10 cellular contexts compared by ENCODE assay signal in the genomic region with DNA sequence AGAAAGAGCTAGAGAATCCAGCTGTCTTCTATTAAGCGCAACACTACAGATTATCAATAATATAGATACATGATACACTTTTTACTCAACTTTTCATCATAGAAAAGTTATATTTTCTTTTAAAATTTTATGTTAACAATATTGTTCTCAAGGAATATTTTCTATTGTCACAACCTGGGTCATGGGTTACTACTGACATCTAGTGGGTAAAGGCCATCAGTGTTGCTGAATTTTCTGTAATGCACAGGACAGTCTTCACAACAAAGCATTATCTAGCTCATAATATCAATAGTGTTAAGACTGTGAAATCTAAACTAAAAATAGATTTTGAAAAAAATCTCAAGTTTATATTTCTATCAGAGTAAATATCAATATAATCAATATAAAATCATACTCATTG.
DNase-seq lines count a peak whose midpoint lies in the region; ATAC-seq, FAIRE-seq and TF ChIP-seq lines count a peak whose summit lies in the region.
"Had no signal": no experiment of that assay in that cellular context is flagged by ENCODE, and none has a peak within 500 bp of the region (broad histone marks: within the 10 kb centered on the region; RNA-seq: fewer than 3 reads in every experiment).

No MANE protein-coding gene starts in this region.

- CTCF ChIA-PET in Caco-2 (lab: Charles Lee): interaction anchor here (1.2 kb wide), 1 partner anchor 25 kb away, joined by 3 read pairs; no protein-coding TSS in a partner anchor

- no peaks in the 10 kb centered on the region for H3K36me3 ChIP-seq in Caco-2 (ENCODE audit: control insufficient read depth, insufficient read depth, low read length)

- H3K27me3 Mint-ChIP-seq in Caco-2 (ENCODE audit: insufficient read depth, unreplicated experiment): peaks cover 4% of the 10 kb centered on the region
- H3K27me3 Mint-ChIP-seq in HFFc6 (ENCODE audit: insufficient read depth): no peaks in the 10 kb centered on the region; the same call in 1 of the 2 replicates

- H3K36me3 Mint-ChIP-seq in Caco-2 (ENCODE audit: insufficient read depth, unreplicated experiment): no peaks in the 10 kb centered on the region
- no peaks in the 10 kb centered on the region for H3K36me3 Mint-ChIP-seq in HFFc6 (ENCODE audit: low read depth)

- peak in 1 of 2 experiments; percentile 27 for DNase-seq in Caco-2
- peak; percentile 4 for DNase-seq in HFFc6
- peak; percentile 19 for DNase-seq in kidney tubule cell (ENCODE audit: low spot score)
- no peak for DNase-seq in NCI-H345 treated with DMSO at 0.1 percent for 48 hours (lab: John Stamatoyannopoulos, UW; ENCODE audit: unreplicated experiment)
- no peak for DNase-seq in NCI-H187 (lab: John Stamatoyannopoulos, UW)
- DNase-seq in islet precursor cell: no peak
- DNase-seq: immature natural killer cell, NCI-H2029 treated with DMSO at 0.1 percent for 48 hours had no signal

- no peak overlapping the region for H3K4me3 ChIP-seq in Caco-2 (ENCODE audit: low read depth, low read length)

- H3K27ac Mint-ChIP-seq in Caco-2 (ENCODE audit: unreplicated experiment) (no peak overlapping the region), HFFc6 (no peak overlapping the region)
- H3K27ac Mint-ChIP-seq: immature natural killer cell had no signal

- H3K27me3 ChIP-seq in Caco-2 (replicated peaks; ENCODE audit: control insufficient read depth, insufficient read depth, low read length): no peaks in the 10 kb centered on the region

- no peak for ATAC-seq in HG03460 (IDR thresholded peaks at IDR 0.05; ENCODE audit: unreplicated experiment)

- TF ChIP-seq CTCF in Caco-2 (IDR thresholded peaks at IDR 0.05; ENCODE audit: insufficient read depth in 1 of 2, low read depth in 1 of 2, low read length in 1 of 2, severe bottlenecking in 1 of 2, unreplicated experiment in 1 of 2) (peak; percentile 61 to 66), HFFc6 (IDR thresholded peaks at IDR 0.05) (peak; percentile 77)

- intact Hi-C loops in Caco-2 (cut with micrococcal nuclease; ENCODE audit: unreplicated experiment): no loop called here

- POLR2A ChIA-PET in Caco-2 (lab: Charles Lee): no interaction called here

- H3K4me3 Mint-ChIP-seq in Caco-2 (ENCODE audit: unreplicated experiment) (no peak overlapping the region), HFFc6 (no peak overlapping the region)
- H3K4me3 Mint-ChIP-seq: immature natural killer cell had no signal

- H3K4me1 ChIP-seq in Caco-2: no peaks in the 10 kb centered on the region

- H3K4me1 Mint-ChIP-seq in Caco-2 (ENCODE audit: low read depth, unreplicated experiment) (no peaks in the 10 kb centered on the region), HFFc6 (ENCODE audit: low read depth) (no peaks in the 10 kb centered on the region)
- H3K4me1 Mint-ChIP-seq: immature natural killer cell had no signal

- BruUV-seq in Caco-2 (replicated peaks; lab: Mats Ljungman, UMichigan): no TSS peak

- no peaks in the 10 kb centered on the region for H3K9me3 Mint-ChIP-seq in Caco-2 (ENCODE audit: unreplicated experiment)
- no peaks in the 10 kb centered on the region for H3K9me3 Mint-ChIP-seq in HFFc6

- FAIRE-seq in TTC549 (lab: Jason Lieb, UNC): peak; percentile 81

- H3K9me3 ChIP-seq in Caco-2: no peaks in the 10 kb centered on the region

Comparison
In these comparisons a context has a peak if more than half of its experiments do, and no peak if none do; other contexts are left out.
1. DNase-seq: peak in HFFc6 (single experiment) and kidney tubule cell (single experiment); none in NCI-H345 treated with DMSO at 0.1 percent for 48 hours (single experiment), NCI-H187 (0 of 2) and islet precursor cell (single experiment).